1 cellular context compared by ENCODE assay signal in the genomic region with DNA sequence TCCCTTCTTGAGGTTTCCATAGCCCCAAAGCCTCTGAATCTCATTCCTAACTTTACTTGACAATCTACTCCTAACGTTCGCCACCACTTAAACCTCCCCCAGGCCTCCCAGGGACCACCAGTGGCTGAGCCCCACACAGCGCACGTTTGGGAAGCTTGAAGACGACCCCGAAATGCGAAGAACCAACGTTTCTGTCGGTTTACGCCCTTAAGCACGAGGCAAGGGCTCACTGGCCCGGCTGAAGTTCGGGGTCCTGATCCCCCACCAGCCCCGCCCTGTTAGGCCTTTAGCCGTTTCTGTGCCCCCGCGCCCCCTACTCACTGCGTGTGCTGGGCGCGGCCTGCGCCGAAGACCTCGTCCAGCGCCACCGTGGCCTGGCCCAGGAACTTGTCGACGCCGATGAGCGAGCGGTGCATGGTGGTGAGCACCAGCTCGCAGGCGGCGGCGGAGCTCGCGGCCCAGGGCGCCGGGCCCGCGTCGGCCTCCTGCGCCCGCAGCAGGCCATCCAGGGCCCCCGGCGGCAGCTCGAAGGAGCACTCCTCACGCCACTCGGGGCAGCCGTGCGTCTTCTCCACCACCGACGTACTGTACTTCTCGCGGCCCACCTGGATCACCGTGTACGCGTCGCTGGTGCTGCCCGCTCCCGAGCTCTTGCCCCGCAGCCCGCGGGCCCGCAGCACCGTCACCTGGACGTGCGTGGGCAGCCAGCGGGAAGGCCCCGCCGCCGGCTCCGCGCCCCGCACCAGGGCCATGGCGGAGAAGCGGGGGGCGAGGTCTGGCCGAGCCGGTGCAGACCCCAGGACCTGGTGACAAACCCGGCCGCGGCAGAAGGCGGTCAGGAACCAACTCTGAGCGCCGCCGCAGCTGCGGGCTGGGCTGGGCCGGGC.
A peak's percentile ranks its signal among the peaks of the same experiment; 100 is the strongest.
TF ChIP-seq lines count a peak whose summit lies in the region.

No MANE protein-coding gene starts in this region.

TF ChIP-seq in HepG2, 621 proteins besides CTCF, POLR2A, EP300 and RAD21 (continued from another document and continues in another):
- TF ChIP-seq PCBP1 (IDR thresholded peaks at IDR 0.05; ENCODE audit: borderline replicate concordance, low read depth, low read length) (no peak), ATF7-NPFF (CRISPR knock-in tag; IDR thresholded peaks at IDR 0.05; ENCODE audit: low read depth) (peak; percentile 86), BCL6 (CRISPR knock-in tag; IDR thresholded peaks at IDR 0.05) (peak; percentile 32), HDAC6 (IDR thresholded peaks at IDR 0.05; ENCODE audit: low read depth, low read length) (no peak), E2F2 (CRISPR knock-in tag; IDR thresholded peaks at IDR 0.05; ENCODE audit: borderline replicate concordance) (no peak), NONO (IDR thresholded peaks at IDR 0.05) (no peak), NONO (CRISPR knock-in tag; conservative IDR thresholded peaks at IDR 0.05) (peak; percentile 67), HMG20A (CRISPR knock-in tag; IDR thresholded peaks at IDR 0.05; ENCODE audit: borderline replicate concordance) (0 out of 2 replicates have a peak, but pooled peaks have one; percentile 12), HOXA9 (CRISPR knock-in tag; IDR thresholded peaks at IDR 0.05; ENCODE audit: borderline replicate concordance) (no peak; the same call in 1 of the 2 replicates), ZNF263 (CRISPR knock-in tag; IDR thresholded peaks at IDR 0.05) (peak; percentile 83), GABPB1 (CRISPR knock-in tag; IDR thresholded peaks at IDR 0.05) (peak; percentile 65; the same call in 1 of the 2 replicates), SALL1 (CRISPR knock-in tag; IDR thresholded peaks at IDR 0.05) (peak; percentile 89), ZNF496 (CRISPR knock-in tag; IDR thresholded peaks at IDR 0.05; ENCODE audit: insufficient replicate concordance) (no peak), ZSCAN20 (CRISPR knock-in tag; IDR thresholded peaks at IDR 0.05; ENCODE audit: borderline replicate concordance) (peak; percentile 92; the same call in 1 of the 2 replicates), DNMT1 (CRISPR knock-in tag; IDR thresholded peaks at IDR 0.05) (no peak), ZFYVE20 (CRISPR knock-in tag; IDR thresholded peaks at IDR 0.05; ENCODE audit: borderline replicate concordance, low read depth) (peak; percentile 90), TOE1 (CRISPR knock-in tag; IDR thresholded peaks at IDR 0.05) (no peak), NFE2 (CRISPR knock-in tag; IDR thresholded peaks at IDR 0.05) (no peak), ETV5 (CRISPR knock-in tag; IDR thresholded peaks at IDR 0.05; ENCODE audit: borderline replicate concordance) (no peak), ZNF318 (CRISPR knock-in tag; IDR thresholded peaks at IDR 0.05) (peak; percentile 44; the same call in 1 of the 2 replicates)
- TF ChIP-seq, protein P1, sequence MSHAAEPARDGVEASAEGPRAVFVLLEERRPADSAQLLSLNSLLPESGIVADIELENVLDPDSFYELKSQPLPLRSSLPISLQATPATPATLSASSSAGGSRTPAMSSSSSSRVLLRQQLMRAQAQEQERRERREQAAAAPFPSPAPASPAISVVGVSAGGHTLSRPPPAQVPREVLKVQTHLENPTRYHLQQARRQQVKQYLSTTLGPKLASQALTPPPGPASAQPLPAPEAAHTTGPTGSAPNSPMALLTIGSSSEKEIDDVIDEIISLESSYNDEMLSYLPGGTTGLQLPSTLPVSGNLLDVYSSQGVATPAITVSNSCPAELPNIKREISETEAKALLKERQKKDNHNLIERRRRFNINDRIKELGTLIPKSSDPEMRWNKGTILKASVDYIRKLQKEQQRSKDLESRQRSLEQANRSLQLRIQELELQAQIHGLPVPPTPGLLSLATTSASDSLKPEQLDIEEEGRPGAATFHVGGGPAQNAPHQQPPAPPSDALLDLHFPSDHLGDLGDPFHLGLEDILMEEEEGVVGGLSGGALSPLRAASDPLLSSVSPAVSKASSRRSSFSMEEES (CRISPR knock-in tag; IDR thresholded peaks at IDR 0.05): no peak
- TF ChIP-seq, protein P2, sequence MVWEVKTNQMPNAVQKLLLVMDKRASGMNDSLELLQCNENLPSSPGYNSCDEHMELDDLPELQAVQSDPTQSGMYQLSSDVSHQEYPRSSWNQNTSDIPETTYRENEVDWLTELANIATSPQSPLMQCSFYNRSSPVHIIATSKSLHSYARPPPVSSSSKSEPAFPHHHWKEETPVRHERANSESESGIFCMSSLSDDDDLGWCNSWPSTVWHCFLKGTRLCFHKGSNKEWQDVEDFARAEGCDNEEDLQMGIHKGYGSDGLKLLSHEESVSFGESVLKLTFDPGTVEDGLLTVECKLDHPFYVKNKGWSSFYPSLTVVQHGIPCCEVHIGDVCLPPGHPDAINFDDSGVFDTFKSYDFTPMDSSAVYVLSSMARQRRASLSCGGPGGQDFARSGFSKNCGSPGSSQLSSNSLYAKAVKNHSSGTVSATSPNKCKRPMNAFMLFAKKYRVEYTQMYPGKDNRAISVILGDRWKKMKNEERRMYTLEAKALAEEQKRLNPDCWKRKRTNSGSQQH (CRISPR knock-in tag; IDR thresholded peaks at IDR 0.05; ENCODE audit: low read depth): no peak
- TF ChIP-seq, protein P3, sequence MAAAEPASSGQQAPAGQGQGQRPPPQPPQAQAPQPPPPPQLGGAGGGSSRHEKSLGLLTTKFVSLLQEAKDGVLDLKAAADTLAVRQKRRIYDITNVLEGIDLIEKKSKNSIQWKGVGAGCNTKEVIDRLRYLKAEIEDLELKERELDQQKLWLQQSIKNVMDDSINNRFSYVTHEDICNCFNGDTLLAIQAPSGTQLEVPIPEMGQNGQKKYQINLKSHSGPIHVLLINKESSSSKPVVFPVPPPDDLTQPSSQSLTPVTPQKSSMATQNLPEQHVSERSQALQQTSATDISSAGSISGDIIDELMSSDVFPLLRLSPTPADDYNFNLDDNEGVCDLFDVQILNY (CRISPR knock-in tag; conservative IDR thresholded peaks at IDR 0.05): no peak
- TF ChIP-seq, protein P4, sequence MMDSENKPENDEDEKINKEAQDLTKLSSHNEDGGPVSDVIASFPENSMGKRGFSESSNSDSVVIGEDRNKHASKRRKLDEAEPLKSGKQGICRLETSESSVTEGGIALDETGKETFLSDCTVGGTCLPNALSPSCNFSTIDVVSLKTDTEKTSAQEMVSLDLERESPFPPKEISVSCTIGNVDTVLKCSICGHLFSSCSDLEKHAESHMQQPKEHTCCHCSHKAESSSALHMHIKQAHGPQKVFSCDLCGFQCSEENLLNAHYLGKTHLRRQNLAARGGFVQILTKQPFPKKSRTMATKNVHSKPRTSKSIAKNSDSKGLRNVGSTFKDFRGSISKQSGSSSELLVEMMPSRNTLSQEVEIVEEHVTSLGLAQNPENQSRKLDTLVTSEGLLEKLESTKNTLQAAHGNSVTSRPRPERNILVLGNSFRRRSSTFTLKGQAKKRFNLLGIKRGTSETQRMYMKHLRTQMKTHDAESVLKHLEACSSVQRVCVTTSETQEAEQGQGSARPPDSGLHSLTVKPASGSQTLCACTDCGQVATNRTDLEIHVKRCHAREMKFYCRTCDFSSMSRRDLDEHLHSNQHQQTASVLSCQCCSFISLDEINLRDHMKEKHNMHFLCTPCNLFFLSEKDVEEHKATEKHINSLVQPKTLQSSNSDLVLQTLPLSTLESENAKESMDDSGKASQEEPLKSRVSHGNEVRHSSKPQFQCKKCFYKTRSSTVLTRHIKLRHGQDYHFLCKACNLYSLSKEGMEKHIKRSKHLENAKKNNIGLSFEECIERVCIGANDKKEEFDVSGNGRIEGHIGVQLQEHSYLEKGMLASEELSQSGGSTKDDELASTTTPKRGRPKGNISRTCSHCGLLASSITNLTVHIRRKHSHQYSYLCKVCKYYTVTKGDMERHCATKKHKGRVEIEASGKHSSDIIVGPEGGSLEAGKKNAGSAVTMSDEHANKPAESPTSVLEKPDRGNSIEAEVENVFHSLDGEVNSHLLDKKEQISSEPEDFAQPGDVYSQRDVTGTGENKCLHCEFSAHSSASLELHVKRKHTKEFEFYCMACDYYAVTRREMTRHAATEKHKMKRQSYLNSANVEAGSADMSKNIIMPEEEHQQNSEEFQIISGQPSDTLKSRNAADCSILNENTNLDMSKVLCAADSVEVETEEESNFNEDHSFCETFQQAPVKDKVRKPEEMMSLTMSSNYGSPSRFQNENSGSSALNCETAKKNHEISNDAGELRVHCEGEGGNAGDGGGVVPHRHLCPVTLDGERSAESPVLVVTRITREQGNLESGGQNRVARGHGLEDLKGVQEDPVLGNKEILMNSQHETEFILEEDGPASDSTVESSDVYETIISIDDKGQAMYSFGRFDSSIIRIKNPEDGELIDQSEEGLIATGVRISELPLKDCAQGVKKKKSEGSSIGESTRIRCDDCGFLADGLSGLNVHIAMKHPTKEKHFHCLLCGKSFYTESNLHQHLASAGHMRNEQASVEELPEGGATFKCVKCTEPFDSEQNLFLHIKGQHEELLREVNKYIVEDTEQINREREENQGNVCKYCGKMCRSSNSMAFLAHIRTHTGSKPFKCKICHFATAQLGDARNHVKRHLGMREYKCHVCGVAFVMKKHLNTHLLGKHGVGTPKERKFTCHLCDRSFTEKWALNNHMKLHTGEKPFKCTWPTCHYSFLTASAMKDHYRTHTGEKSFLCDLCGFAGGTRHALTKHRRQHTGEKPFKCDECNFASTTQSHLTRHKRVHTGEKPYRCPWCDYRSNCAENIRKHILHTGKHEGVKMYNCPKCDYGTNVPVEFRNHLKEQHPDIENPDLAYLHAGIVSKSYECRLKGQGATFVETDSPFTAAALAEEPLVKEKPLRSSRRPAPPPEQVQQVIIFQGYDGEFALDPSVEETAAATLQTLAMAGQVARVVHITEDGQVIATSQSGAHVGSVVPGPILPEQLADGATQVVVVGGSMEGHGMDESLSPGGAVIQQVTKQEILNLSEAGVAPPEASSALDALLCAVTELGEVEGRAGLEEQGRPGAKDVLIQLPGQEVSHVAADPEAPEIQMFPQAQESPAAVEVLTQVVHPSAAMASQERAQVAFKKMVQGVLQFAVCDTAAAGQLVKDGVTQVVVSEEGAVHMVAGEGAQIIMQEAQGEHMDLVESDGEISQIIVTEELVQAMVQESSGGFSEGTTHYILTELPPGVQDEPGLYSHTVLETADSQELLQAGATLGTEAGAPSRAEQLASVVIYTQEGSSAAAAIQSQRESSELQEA (CRISPR knock-in tag; IDR thresholded peaks at IDR 0.05; ENCODE audit: not compliant biosample characterization): peak; percentile 62
